ENCODE assay signal across 2 cellular contexts in the genomic region with DNA sequence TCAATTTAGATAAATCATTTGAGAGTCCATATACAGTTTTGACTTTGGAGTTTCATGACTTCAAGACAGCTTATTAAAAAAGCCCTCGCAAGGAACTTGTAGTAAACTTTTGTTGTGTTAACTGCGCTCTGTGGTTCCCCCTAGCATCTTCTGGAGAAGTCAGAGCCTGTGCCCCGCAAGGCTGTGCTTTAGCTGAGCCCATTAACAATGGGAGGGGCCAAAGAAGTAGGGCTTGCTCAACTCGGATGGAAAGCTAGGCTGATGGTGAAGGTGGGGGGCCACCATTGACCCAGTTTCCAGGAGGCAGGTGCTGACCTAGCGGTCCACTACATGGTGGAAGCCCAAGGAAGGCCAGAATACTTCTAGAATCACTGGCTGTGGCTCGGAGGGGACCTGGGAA.
TF ChIP-seq lines count a peak whose summit lies in the region.

No MANE protein-coding gene starts in this region.

TF ChIP-seq in GM23338, 12 proteins besides CTCF, POLR2A, EP300 and RAD21 (continued from another document):
- TF ChIP-seq EZH2 (IDR thresholded peaks at IDR 0.05; ENCODE audit: low read depth, unreplicated experiment), result no peak

TF ChIP-seq in WTC11, 78 proteins besides CTCF, POLR2A, EP300 and RAD21 (continued from another document):
- TF ChIP-seq, protein P1, sequence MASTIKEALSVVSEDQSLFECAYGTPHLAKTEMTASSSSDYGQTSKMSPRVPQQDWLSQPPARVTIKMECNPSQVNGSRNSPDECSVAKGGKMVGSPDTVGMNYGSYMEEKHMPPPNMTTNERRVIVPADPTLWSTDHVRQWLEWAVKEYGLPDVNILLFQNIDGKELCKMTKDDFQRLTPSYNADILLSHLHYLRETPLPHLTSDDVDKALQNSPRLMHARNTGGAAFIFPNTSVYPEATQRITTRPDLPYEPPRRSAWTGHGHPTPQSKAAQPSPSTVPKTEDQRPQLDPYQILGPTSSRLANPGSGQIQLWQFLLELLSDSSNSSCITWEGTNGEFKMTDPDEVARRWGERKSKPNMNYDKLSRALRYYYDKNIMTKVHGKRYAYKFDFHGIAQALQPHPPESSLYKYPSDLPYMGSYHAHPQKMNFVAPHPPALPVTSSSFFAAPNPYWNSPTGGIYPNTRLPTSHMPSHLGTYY (CRISPR knock-in tag; IDR thresholded peaks at IDR 0.05), result no peak
- TF ChIP-seq, protein P2, sequence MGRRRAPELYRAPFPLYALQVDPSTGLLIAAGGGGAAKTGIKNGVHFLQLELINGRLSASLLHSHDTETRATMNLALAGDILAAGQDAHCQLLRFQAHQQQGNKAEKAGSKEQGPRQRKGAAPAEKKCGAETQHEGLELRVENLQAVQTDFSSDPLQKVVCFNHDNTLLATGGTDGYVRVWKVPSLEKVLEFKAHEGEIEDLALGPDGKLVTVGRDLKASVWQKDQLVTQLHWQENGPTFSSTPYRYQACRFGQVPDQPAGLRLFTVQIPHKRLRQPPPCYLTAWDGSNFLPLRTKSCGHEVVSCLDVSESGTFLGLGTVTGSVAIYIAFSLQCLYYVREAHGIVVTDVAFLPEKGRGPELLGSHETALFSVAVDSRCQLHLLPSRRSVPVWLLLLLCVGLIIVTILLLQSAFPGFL (CRISPR knock-in tag; IDR thresholded peaks at IDR 0.05; ENCODE audit: borderline replicate concordance), result no peak
- TF ChIP-seq, protein P3, sequence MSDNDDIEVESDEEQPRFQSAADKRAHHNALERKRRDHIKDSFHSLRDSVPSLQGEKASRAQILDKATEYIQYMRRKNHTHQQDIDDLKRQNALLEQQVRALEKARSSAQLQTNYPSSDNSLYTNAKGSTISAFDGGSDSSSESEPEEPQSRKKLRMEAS (CRISPR knock-in tag; IDR thresholded peaks at IDR 0.05), result no peak
- TF ChIP-seq SMAD4 (CRISPR knock-in tag; IDR thresholded peaks at IDR 0.05), result no peak
- TF ChIP-seq, protein P4, sequence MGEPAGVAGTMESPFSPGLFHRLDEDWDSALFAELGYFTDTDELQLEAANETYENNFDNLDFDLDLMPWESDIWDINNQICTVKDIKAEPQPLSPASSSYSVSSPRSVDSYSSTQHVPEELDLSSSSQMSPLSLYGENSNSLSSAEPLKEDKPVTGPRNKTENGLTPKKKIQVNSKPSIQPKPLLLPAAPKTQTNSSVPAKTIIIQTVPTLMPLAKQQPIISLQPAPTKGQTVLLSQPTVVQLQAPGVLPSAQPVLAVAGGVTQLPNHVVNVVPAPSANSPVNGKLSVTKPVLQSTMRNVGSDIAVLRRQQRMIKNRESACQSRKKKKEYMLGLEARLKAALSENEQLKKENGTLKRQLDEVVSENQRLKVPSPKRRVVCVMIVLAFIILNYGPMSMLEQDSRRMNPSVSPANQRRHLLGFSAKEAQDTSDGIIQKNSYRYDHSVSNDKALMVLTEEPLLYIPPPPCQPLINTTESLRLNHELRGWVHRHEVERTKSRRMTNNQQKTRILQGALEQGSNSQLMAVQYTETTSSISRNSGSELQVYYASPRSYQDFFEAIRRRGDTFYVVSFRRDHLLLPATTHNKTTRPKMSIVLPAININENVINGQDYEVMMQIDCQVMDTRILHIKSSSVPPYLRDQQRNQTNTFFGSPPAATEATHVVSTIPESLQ (CRISPR knock-in tag; IDR thresholded peaks at IDR 0.05), result no peak
- TF ChIP-seq, protein P5, sequence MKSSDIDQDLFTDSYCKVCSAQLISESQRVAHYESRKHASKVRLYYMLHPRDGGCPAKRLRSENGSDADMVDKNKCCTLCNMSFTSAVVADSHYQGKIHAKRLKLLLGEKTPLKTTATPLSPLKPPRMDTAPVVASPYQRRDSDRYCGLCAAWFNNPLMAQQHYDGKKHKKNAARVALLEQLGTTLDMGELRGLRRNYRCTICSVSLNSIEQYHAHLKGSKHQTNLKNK (CRISPR knock-in tag; IDR thresholded peaks at IDR 0.05), result no peak
- TF ChIP-seq, protein P6, sequence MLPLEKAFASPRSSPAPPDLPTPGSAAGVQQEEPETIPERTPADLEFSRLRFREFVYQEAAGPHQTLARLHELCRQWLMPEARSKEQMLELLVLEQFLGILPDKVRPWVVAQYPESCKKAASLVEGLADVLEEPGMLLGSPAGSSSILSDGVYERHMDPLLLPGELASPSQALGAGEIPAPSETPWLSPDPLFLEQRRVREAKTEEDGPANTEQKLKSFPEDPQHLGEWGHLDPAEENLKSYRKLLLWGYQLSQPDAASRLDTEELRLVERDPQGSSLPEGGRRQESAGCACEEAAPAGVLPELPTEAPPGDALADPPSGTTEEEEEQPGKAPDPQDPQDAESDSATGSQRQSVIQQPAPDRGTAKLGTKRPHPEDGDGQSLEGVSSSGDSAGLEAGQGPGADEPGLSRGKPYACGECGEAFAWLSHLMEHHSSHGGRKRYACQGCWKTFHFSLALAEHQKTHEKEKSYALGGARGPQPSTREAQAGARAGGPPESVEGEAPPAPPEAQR (CRISPR knock-in tag; IDR thresholded peaks at IDR 0.05), result no peak
- TF ChIP-seq NFYB (CRISPR knock-in tag; conservative IDR thresholded peaks at IDR 0.05; ENCODE audit: low read depth), result no peak
- TF ChIP-seq, protein P7, sequence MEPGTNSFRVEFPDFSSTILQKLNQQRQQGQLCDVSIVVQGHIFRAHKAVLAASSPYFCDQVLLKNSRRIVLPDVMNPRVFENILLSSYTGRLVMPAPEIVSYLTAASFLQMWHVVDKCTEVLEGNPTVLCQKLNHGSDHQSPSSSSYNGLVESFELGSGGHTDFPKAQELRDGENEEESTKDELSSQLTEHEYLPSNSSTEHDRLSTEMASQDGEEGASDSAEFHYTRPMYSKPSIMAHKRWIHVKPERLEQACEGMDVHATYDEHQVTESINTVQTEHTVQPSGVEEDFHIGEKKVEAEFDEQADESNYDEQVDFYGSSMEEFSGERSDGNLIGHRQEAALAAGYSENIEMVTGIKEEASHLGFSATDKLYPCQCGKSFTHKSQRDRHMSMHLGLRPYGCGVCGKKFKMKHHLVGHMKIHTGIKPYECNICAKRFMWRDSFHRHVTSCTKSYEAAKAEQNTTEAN (CRISPR knock-in tag; IDR thresholded peaks at IDR 0.05), result no peak
- TF ChIP-seq, protein P8, sequence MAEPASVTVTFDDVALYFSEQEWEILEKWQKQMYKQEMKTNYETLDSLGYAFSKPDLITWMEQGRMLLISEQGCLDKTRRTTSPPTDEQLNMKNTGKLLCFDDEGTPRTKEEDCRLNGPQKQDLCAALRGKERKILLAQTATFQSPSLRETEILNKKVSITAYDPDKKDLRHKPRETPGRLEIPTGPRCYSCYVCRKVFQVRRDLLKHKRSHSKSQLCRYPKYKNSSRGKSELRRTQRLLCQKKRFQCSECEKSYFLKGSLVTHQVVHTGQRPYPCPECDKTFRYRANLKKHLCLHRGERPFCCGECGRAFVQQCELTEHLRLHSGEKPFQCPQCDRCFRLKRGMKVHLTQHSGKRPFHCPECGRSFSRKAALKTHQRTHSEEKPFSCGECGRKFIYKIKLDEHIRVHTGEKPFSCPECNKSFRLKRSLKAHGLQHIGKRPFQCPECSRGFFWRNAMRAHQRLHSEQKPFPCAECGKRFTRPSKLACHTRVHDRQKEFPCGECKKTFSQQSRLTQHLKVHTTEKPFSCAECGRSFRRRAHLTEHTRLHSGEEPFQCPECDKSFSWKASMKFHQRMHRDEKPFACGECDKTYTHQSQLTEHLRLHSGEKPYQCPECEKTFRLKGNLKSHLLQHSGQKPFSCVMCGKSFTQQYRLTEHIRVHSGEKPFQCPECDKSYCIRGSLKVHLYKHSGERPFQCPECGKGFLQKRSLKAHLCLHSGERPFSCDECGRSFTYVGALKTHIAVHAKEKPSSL (CRISPR knock-in tag; conservative IDR thresholded peaks at IDR 0.05), result no peak
